10 cellular contexts compared by ENCODE assay signal in genomic region chr9:109440117-109440515, GRCh38. TPM values are rescaled to one million over a fixed set of nuclear protein-coding genes. Genes with fewer than 3 reads are reported as not detected.
A peak's percentile ranks its signal among the peaks of the same experiment; 100 is the strongest.
DNase-seq lines count a peak whose midpoint lies in the region; ATAC-seq, FAIRE-seq and TF ChIP-seq lines count a peak whose summit lies in the region.
"Had no signal": no experiment of that assay in that cellular context is flagged by ENCODE, and none has a peak within 500 bp of the region (broad histone marks: within the 10 kb centered on the region; RNA-seq: fewer than 3 reads in every experiment).

No MANE protein-coding gene starts in this region.

- peak; percentile 16 for ATAC-seq in HG02798 (IDR thresholded peaks at IDR 0.05; ENCODE audit: poor library complexity, unreplicated experiment)
- ATAC-seq in pancreas: peak; percentile 83 to 88 (median 84)
- no peak for ATAC-seq in HG03025 (IDR thresholded peaks at IDR 0.05; ENCODE audit: low FRiP score, unreplicated experiment)

- DNase-seq in SIG-M5 treated with dmso at 0.1 percent for 504 hours (lab: John Stamatoyannopoulos, UW; ENCODE audit: unreplicated experiment) (peak; percentile 25), SIG-M5 (lab: John Stamatoyannopoulos, UW) (no peak), NB4 (ENCODE audit: low read depth) (peak; percentile 52), pancreas (peak in 4 of 6 donors; percentile 65 to 82 (median 78)), NCI-H446 (lab: John Stamatoyannopoulos, UW) (no peak), glomerular visceral epithelial cell (ENCODE audit: extremely low spot score) (no peak)
- DNase-seq: effector CD8-positive, alpha-beta T cell had no signal

- WGBS in pancreas, 2 donors: 26 to 35% methylated on average over 3 of the region's 3 CpGs

- peaks cover 10 to 19% (median 18%) of the 10 kb centered on the region in 3 donors for H3K4me1 ChIP-seq in pancreas

- H3K27ac ChIP-seq in pancreas: peak overlapping the region; percentile 73 to 83 (median 77)
- H3K27ac ChIP-seq: GM23248 had no signal

- H3K36me3 ChIP-seq in pancreas: peaks cover 0 to 15% (median 3%) of the 10 kb centered on the region in 3 donors

- no peaks in the 10 kb centered on the region for H3K9me3 ChIP-seq in pancreas

- H3K27me3 ChIP-seq in pancreas: no peaks in the 10 kb centered on the region

- TF ChIP-seq CTCF in NB4 (IDR thresholded peaks at IDR 0.05; ENCODE audit: low read depth, low read length) (no peak), pancreas (IDR thresholded peaks at IDR 0.05) (no peak)

- H3K4me3 ChIP-seq in NB4 (ENCODE audit: low read depth, low read length) (no peak overlapping the region), pancreas (no peak overlapping the region)
- H3K4me3 ChIP-seq: GM23248 had no signal

- intact Hi-C loops in pancreas (cut with DNase I): no loop called here

- TF ChIP-seq POLR2A in NB4 (IDR thresholded peaks at IDR 0.05; ENCODE audit: extremely low read depth, insufficient read length): no peak

- FAIRE-seq in pancreas (lab: Jason Lieb, UNC): no peak

RNA-seq across cellular contexts. Expression of gene PTPN3, which starts 58.0 kb away (rescaled TPM):
- 10 to 100 TPM; 12.5 to 14.5 (median 13.6) TPM for total RNA-seq in pancreas
- 10 to 100 TPM in 1 of 2 donors, 1 to 10 TPM in 1; 8.0 to 16.6 TPM for polyA plus RNA-seq in pancreas

Comparison
In these comparisons a context has a peak if more than half of its experiments do, and no peak if none do; other contexts are left out.
1. DNase-seq: peak in SIG-M5 treated with dmso at 0.1 percent for 504 hours (single experiment), NB4 (single experiment) and pancreas (4 of 6); none in SIG-M5 (single experiment), NCI-H446 (0 of 2) and glomerular visceral epithelial cell (single experiment).